Comparison of ENCODE assay signal across 15 cellular contexts in the genomic region with DNA sequence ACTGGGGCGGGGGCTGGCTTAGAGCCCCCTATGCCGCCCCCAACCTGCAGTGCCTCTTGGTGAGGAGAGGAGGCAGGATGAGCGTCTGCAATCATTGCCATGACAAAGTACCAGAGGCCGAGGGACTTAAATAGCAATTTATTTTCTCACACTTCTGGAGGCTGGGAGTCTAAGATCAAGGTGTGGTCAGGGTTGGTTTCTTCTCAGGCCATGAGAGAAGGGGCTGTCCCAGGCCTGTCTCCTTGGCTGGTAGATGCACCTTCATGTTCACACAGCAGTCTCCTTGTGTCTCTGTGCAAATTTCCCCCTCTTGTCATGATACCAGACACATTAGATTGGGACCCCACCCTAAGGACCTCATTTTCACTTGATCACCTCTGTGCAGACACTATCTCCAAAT.
"Had no signal": no experiment of that assay in that cellular context is flagged by ENCODE, and none has a peak within 500 bp of the region (broad histone marks: within the 10 kb centered on the region; RNA-seq: fewer than 3 reads in every experiment).

No MANE protein-coding gene starts in this region.

- H3K36me3 Mint-ChIP-seq: activated naive CD4-positive, alpha-beta T cell treated with anti-CD3 and anti-CD28 coated beads, Interleukin-2, amount 50 U/mL, for 24 hours had no signal

- ATAC-seq: effector memory CD8-positive, alpha-beta T cell; left cardiac atrium; naive thymus-derived CD8-positive, alpha-beta T cell; sciatic nerve had no signal

- DNase-seq: activated CD4-positive, alpha-beta T cell treated with anti-CD3 and anti-CD28 coated beads, Interleukin-2, amount 50 U/mL, for 1 hour; activated CD8-positive, alpha-beta memory T cell treated with anti-CD3 and anti-CD28 coated beads, Interleukin-2, amount 50 U/mL, for 48 hours; activated effector memory CD4-positive, alpha-beta T cell treated with anti-CD3 and anti-CD28 coated beads, Interleukin-2, amount 50 U/mL, for 16 hours; activated T-cell treated with anti-CD3 and anti-CD28 coated beads, Interleukin-2, amount 50 U/mL, for 48 hours; dermis blood vessel endothelial cell; effector memory CD8-positive, alpha-beta T cell; esophagus squamous epithelium; hippocampal formation; left cardiac atrium; mesendoderm; naive thymus-derived CD8-positive, alpha-beta T cell; stimulated activated CD4-positive, alpha-beta T cell treated with anti-CD3 and anti-CD28 coated beads, Interleukin-4, amount 100 ng/mL, for 1 hour; T-helper 9 cell had no signal

- H3K9me3 Mint-ChIP-seq: activated naive CD4-positive, alpha-beta T cell treated with anti-CD3 and anti-CD28 coated beads, Interleukin-2, amount 50 U/mL, for 24 hours; effector memory CD8-positive, alpha-beta T cell; naive thymus-derived CD8-positive, alpha-beta T cell had no signal

- H3K4me3 Mint-ChIP-seq: activated naive CD4-positive, alpha-beta T cell treated with anti-CD3 and anti-CD28 coated beads, Interleukin-2, amount 50 U/mL, for 24 hours; effector memory CD8-positive, alpha-beta T cell; naive thymus-derived CD8-positive, alpha-beta T cell had no signal

- H3K27me3 Mint-ChIP-seq: activated naive CD4-positive, alpha-beta T cell treated with anti-CD3 and anti-CD28 coated beads, Interleukin-2, amount 50 U/mL, for 24 hours; effector memory CD8-positive, alpha-beta T cell; naive thymus-derived CD8-positive, alpha-beta T cell had no signal

- H3K27ac Mint-ChIP-seq: activated naive CD4-positive, alpha-beta T cell treated with anti-CD3 and anti-CD28 coated beads, Interleukin-2, amount 50 U/mL, for 24 hours had no signal
